ENCODE assay signal across 31 cellular contexts in the genomic region with DNA sequence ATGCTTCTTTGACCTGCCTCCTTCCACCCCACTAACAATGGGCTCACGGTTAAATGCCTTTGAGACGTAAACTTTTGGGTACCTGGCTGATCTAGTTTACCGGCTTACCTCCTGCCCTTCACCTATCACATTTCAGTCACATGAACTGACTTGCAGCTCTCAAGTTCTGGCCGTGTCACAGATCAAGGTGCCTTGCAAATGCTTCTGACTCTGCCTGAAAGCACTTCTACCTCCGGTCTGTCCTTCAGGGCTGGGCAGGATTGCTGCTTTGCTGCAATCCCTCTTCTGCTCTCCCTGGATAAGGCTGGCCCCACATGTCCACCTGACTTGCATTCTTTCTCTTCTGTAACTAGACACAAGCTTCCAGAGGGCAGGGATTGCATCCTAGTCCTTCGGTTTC.
"Had no signal": no experiment of that assay in that cellular context is flagged by ENCODE, and none has a peak within 500 bp of the region (broad histone marks: within the 10 kb centered on the region; RNA-seq: fewer than 3 reads in every experiment).

No MANE protein-coding gene starts in this region.

- H3K4me3 Mint-ChIP-seq: activated CD4-positive, alpha-beta T cell treated with anti-CD3 and anti-CD28 coated beads for 36 hours; activated naive CD4-positive, alpha-beta T cell treated with anti-CD3 and anti-CD28 coated beads for 36 hours; activated naive CD8-positive, alpha-beta T cell treated with anti-CD3 and anti-CD28 coated beads for 36 hours; activated T-helper 1 cell treated with anti-CD3 and anti-CD28 coated beads, Interleukin-12 subunit alpha, Interleukin-12 subunit beta, Interleukin-2, Interleukin-4 antibody, amounts not matched to agents 30 ng/mL and 10 ng/mL and 1 ng/mL, durations not matched to agents 14 hours and 24 hours and 36 hours; naive thymus-derived CD4-positive, alpha-beta T cell; stimulated activated naive B cell treated with anti-CD40 and anti-IgM and Interleukin-4, amounts not matched to agents 10 μg/mL and 1 μg/mL and 100 μg/mL, for 72 hours; T-helper 2 cell treated with Interferon-gamma antibody and Interleukin-4, amounts not matched to agents 5 μg/mL and 100 μg/mL, for 36 hours had no signal

- H3K4me1 Mint-ChIP-seq: activated CD4-positive, alpha-beta T cell treated with anti-CD3 and anti-CD28 coated beads for 36 hours; activated naive CD8-positive, alpha-beta T cell treated with anti-CD3 and anti-CD28 coated beads for 36 hours; stimulated activated naive B cell treated with anti-CD40 and anti-IgM and Interleukin-4, amounts not matched to agents 10 μg/mL and 1 μg/mL and 100 μg/mL, for 72 hours had no signal

- H3K27me3 ChIP-seq: adrenal gland, body of pancreas, cardiac muscle cell, hepatocyte, pancreas, right atrium auricular region, stomach, thyroid gland had no signal

- H3K36me3 ChIP-seq: adrenal gland, cardiac muscle cell, gastroesophageal sphincter, pancreas, right atrium auricular region, stomach, thyroid gland had no signal

- H3K27ac Mint-ChIP-seq: activated CD4-positive, alpha-beta T cell treated with anti-CD3 and anti-CD28 coated beads for 36 hours; activated naive CD4-positive, alpha-beta T cell treated with anti-CD3 and anti-CD28 coated beads for 36 hours; activated naive CD8-positive, alpha-beta T cell treated with anti-CD3 and anti-CD28 coated beads for 36 hours; activated T-helper 1 cell treated with anti-CD3 and anti-CD28 coated beads, Interleukin-12 subunit alpha, Interleukin-12 subunit beta, Interleukin-2, Interleukin-4 antibody, amounts not matched to agents 30 ng/mL and 10 ng/mL and 1 ng/mL, durations not matched to agents 14 hours and 24 hours and 36 hours; naive thymus-derived CD4-positive, alpha-beta T cell; stimulated activated naive B cell treated with anti-CD40 and anti-IgM and Interleukin-4, amounts not matched to agents 10 μg/mL and 1 μg/mL and 100 μg/mL, for 72 hours; T-helper 2 cell treated with Interferon-gamma antibody and Interleukin-4, amounts not matched to agents 5 μg/mL and 100 μg/mL, for 36 hours had no signal

- H3K9me3 ChIP-seq: adrenal gland, body of pancreas, gastroesophageal sphincter, pancreas, psoas muscle, right atrium auricular region, stomach, thyroid gland had no signal

- H3K9me3 Mint-ChIP-seq: activated naive CD4-positive, alpha-beta T cell treated with anti-CD3 and anti-CD28 coated beads for 36 hours; activated naive CD8-positive, alpha-beta T cell treated with anti-CD3 and anti-CD28 coated beads for 36 hours; activated T-helper 1 cell treated with anti-CD3 and anti-CD28 coated beads, Interleukin-12 subunit alpha, Interleukin-12 subunit beta, Interleukin-2, Interleukin-4 antibody, amounts not matched to agents 30 ng/mL and 10 ng/mL and 1 ng/mL, durations not matched to agents 14 hours and 24 hours and 36 hours; stimulated activated naive B cell treated with anti-CD40 and anti-IgM and Interleukin-4, amounts not matched to agents 10 μg/mL and 1 μg/mL and 100 μg/mL, for 72 hours; T-helper 2 cell treated with Interferon-gamma antibody and Interleukin-4, amounts not matched to agents 5 μg/mL and 100 μg/mL, for 36 hours had no signal

- H3K27me3 Mint-ChIP-seq: stimulated activated naive B cell treated with anti-CD40 and anti-IgM and Interleukin-4, amounts not matched to agents 10 μg/mL and 1 μg/mL and 100 μg/mL, for 72 hours had no signal

- DNase-seq: activated CD4-positive, alpha-beta T cell treated with anti-CD3 and anti-CD28 coated beads for 36 hours; activated CD4-positive, CD25-positive, alpha-beta regulatory T cell; activated effector memory CD4-positive, alpha-beta T cell treated with anti-CD3 and anti-CD28 coated beads, Interleukin-2, amount 50 U/mL, for 16 hours; activated naive CD4-positive, alpha-beta T cell treated with anti-CD3 and anti-CD28 coated beads for 36 hours; activated naive CD8-positive, alpha-beta T cell treated with anti-CD3 and anti-CD28 coated beads for 36 hours; adrenal gland; aorta; body of pancreas; cerebellar nuclear complex; dorsolateral prefrontal cortex; effector memory CD4-positive, alpha-beta T cell; kidney; left colon; midbrain; naive thymus-derived CD4-positive, alpha-beta T cell; nucleus accumbens; pancreas; psoas muscle; stimulated activated CD4-positive, alpha-beta T cell treated with anti-CD3 and anti-CD28 coated beads, Interleukin-15, amount 100 ng/mL, for 24 hours; stimulated activated CD4-positive, alpha-beta T cell treated with anti-CD3 and anti-CD28 coated beads, Interleukin-2, amount 100 ng/mL, for 24 hours; stimulated activated naive B cell treated with anti-CD40 and anti-IgM and Interleukin-4, amounts not matched to agents 10 μg/mL and 1 μg/mL and 100 μg/mL, for 72 hours; stomach; T-helper 1 cell; thyroid gland had no signal

- H3K36me3 Mint-ChIP-seq: activated naive CD8-positive, alpha-beta T cell treated with anti-CD3 and anti-CD28 coated beads for 36 hours; naive thymus-derived CD4-positive, alpha-beta T cell; stimulated activated naive B cell treated with anti-CD40 and anti-IgM and Interleukin-4, amounts not matched to agents 10 μg/mL and 1 μg/mL and 100 μg/mL, for 72 hours had no signal

- H3K4me3 ChIP-seq: adrenal gland, body of pancreas, cardiac muscle cell, coronary artery, dorsolateral prefrontal cortex, gastroesophageal sphincter, hepatocyte, pancreas, psoas muscle, right atrium auricular region, stomach, thyroid gland had no signal

- H3K27ac ChIP-seq: adrenal gland, body of pancreas, cardiac muscle cell, coronary artery, dorsolateral prefrontal cortex, gastroesophageal sphincter, hepatocyte, pancreas, psoas muscle, right atrium auricular region, stomach, thyroid gland had no signal

- H3K4me1 ChIP-seq: adrenal gland, body of pancreas, gastroesophageal sphincter, pancreas, psoas muscle, right atrium auricular region, stomach, thyroid gland had no signal
